In genomic region chr2:110768591-110768990, GRCh38 we compare ENCODE assay signal across 21 cellular contexts. TPM values are rescaled to one million over a fixed set of nuclear protein-coding genes. Genes with fewer than 3 reads are reported as not detected.
DNase-seq lines count a peak whose midpoint lies in the region; ATAC-seq, FAIRE-seq and TF ChIP-seq lines count a peak whose summit lies in the region.
"Had no signal": no experiment of that assay in that cellular context is flagged by ENCODE, and none has a peak within 500 bp of the region (broad histone marks: within the 10 kb centered on the region; RNA-seq: fewer than 3 reads in every experiment).

No MANE protein-coding gene starts in this region.

- no peaks in the 10 kb centered on the region for H3K79me2 ChIP-seq in SK-N-SH (ENCODE audit: insufficient read depth)

- no peak for TF ChIP-seq EP300 in SK-N-SH (IDR thresholded peaks at IDR 0.05; ENCODE audit: borderline replicate concordance in 1 of 2, low read depth in 1 of 2, low read length in 1 of 2)

- H2BK120ac ChIP-seq in neuronal stem cell (ENCODE audit: low read depth, low read length) = no peak overlapping the region

- no peak overlapping the region for H3K9ac ChIP-seq in neuronal stem cell (ENCODE audit: low read depth, low read length, poor library complexity)
- no peak overlapping the region for H3K9ac ChIP-seq in SK-N-SH
- H3K9ac ChIP-seq: GM23248 had no signal

- H3K36me3 ChIP-seq in neuronal stem cell (replicated peaks in 1 of 2; ENCODE audit: control insufficient read depth in 2 of 2, insufficient read depth in 2 of 2, low read length in 2 of 2) = no peaks in the 10 kb centered on the region
- no peaks in the 10 kb centered on the region for H3K36me3 ChIP-seq in SK-N-SH (replicated peaks in 1 of 2; ENCODE audit: control insufficient read depth in 1 of 2, insufficient read depth in 2 of 2, low read length in 1 of 2)
- H3K36me3 ChIP-seq: adrenal gland, transverse colon had no signal

- H3K27me3 ChIP-seq in neuronal stem cell (ENCODE audit: control insufficient read depth in 3 of 3, insufficient read depth in 3 of 3, low read depth in 1 of 3, low read length in 3 of 3) (peaks cover 0 to 6% (median 0%) of the 10 kb centered on the region in 3 experiments), SK-N-SH (ENCODE audit: insufficient read depth) (peaks cover 16% of the 10 kb centered on the region)
- H3K27me3 ChIP-seq: adrenal gland, transverse colon had no signal

- no peak for ATAC-seq in GM19351 (IDR thresholded peaks at IDR 0.05; ENCODE audit: unreplicated experiment)
- ATAC-seq: naive thymus-derived CD4-positive, alpha-beta T cell; stimulated activated naive CD8-positive, alpha-beta T cell treated with anti-CD3 and anti-CD28 coated beads, Interleukin-15, Interleukin-2, amounts not matched to agents 100 U/mL and 50 U/mL, for 24 hours had no signal

- H3K79me1 ChIP-seq in neuronal stem cell (ENCODE audit: low read depth, low read length) = no peaks in the 10 kb centered on the region

- no peaks in the 10 kb centered on the region for H4K20me1 ChIP-seq in SK-N-SH (ENCODE audit: insufficient read depth)

- H3K4me1 ChIP-seq in neuronal stem cell (ENCODE audit: control insufficient read depth in 2 of 2, insufficient read depth in 1 of 2, low read depth in 1 of 2, low read length in 2 of 2) (peaks cover 7 to 26% of the 10 kb centered on the region in 2 donors), SK-N-SH (ENCODE audit: control insufficient read depth in 1 of 2, insufficient read depth in 2 of 2, low read depth in 1 of 2, low read length in 1 of 2) (peaks cover 0 to 32% of the 10 kb centered on the region in 2 experiments; a peak in 3 of 4 replicates)

- TF ChIP-seq POLR2A in GM12892 (IDR thresholded peaks at IDR 0.05; ENCODE audit: low read depth, low read length) = no peak

- no peaks in the 10 kb centered on the region for H3K9me2 ChIP-seq in SK-N-SH

- no peak for TF ChIP-seq RAD21 in SK-N-SH (IDR thresholded peaks at IDR 0.05; ENCODE audit: low read length)

- POLR2A ChIA-PET in SK-N-SH (lab: Yijun Ruan, JAX) = no interaction called here

- no peak overlapping the region for H3K23ac ChIP-seq in neuronal stem cell (ENCODE audit: low read depth, low read length, poor library complexity)

- H3K4me3 ChIP-seq in neuronal stem cell (ENCODE audit: low read length in 2 of 2) (no peak overlapping the region), SK-N-SH (ENCODE audit: low read depth in 2 of 2, low read length in 1 of 2) (no peak overlapping the region)
- H3K4me3 ChIP-seq: adrenal gland, GM23248, transverse colon had no signal

- H3F3A ChIP-seq in SK-N-SH (replicated peaks; ENCODE audit: insufficient read depth) = no peaks in the 10 kb centered on the region

- H3K27ac ChIP-seq in neuronal stem cell (replicated peaks; ENCODE audit: low read length) = no peak overlapping the region
- H3K27ac ChIP-seq in SK-N-SH (ENCODE audit: low read depth in 2 of 2, low read length in 1 of 2) = no peak overlapping the region
- H3K27ac ChIP-seq: adrenal gland, GM23248, transverse colon had no signal

- CTCF ChIA-PET in SK-N-SH (lab: Yijun Ruan, JAX) = interaction anchor here (0.9 to 9.1 kb wide), 2 partner anchors 13 to 44 kb away, joined by 3 to 59 read pairs; no protein-coding TSS in a partner anchor

- H3K9me3 ChIP-seq in neuronal stem cell (replicated peaks in 1 of 2; ENCODE audit: control insufficient read depth in 2 of 2, insufficient read depth in 1 of 2, low read depth in 1 of 2, low read length in 2 of 2) = peaks cover 0 to 3% of the 10 kb centered on the region in 2 donors
- no peaks in the 10 kb centered on the region for H3K9me3 ChIP-seq in SK-N-SH
- H3K9me3 ChIP-seq: adrenal gland, transverse colon had no signal

- H2AFZ ChIP-seq in neuronal stem cell (ENCODE audit: low read length) (peak overlapping the region; percentile 78), SK-N-SH (ENCODE audit: low read depth) (no peak overlapping the region)
- H2AFZ ChIP-seq: GM23248 had no signal

- H2BK5ac ChIP-seq in neuronal stem cell (ENCODE audit: low read length) = no peak overlapping the region

- H2BK12ac ChIP-seq in neuronal stem cell (ENCODE audit: low read length) = no peak overlapping the region

- no peak overlapping the region for H4K91ac ChIP-seq in neuronal stem cell (ENCODE audit: low read depth, low read length, poor library complexity)

- peak; percentile 2 for DNase-seq in NCI-H1436 (lab: John Stamatoyannopoulos, UW)
- DNase-seq in NCI-H1436 treated with DMSO at 0.1 percent for 48 hours (lab: John Stamatoyannopoulos, UW) = no peak
- peak; percentile 54 for DNase-seq in NCI-H2029 (lab: John Stamatoyannopoulos, UW)
- DNase-seq in SHP77 (lab: John Stamatoyannopoulos, UW) = peak; percentile 23 to 25
- DNase-seq in neuronal stem cell (ENCODE audit: low spot score) = no peak
- DNase-seq in GM12892 (ENCODE audit: insufficient read length) = no peak
- no peak for DNase-seq in SK-N-SH
- DNase-seq: 8988T; activated CD4-positive, alpha-beta T cell treated with anti-CD3 and anti-CD28 coated beads for 48 hours; activated effector memory CD4-positive, alpha-beta T cell treated with anti-CD3 and anti-CD28 coated beads, Interleukin-2, amount 50 U/mL, for 16 hours; adrenal gland; GM23248; mesenchymal stem cell; naive thymus-derived CD4-positive, alpha-beta T cell; NCI-H1694 treated with DMSO at 0.1 percent for 48 hours; posterior cingulate gyrus; stimulated activated naive CD8-positive, alpha-beta T cell treated with anti-CD3 and anti-CD28 coated beads, Interleukin-15, Interleukin-2, amounts not matched to agents 100 U/mL and 50 U/mL, for 24 hours; SW 1271; transverse colon had no signal

- no peak overlapping the region for H4K8ac ChIP-seq in neuronal stem cell (ENCODE audit: low read depth, low read length)

- no peak overlapping the region for H3K14ac ChIP-seq in neuronal stem cell (ENCODE audit: low read length)

- H3K4me2 ChIP-seq in neuronal stem cell (ENCODE audit: insufficient read depth, low read length, poor library complexity, severe bottlenecking) = no peak overlapping the region
- H3K4me2 ChIP-seq in SK-N-SH = no peak overlapping the region

- H3K4ac ChIP-seq in neuronal stem cell (ENCODE audit: low read length) = no peak overlapping the region

- WGBS in neuronal stem cell (ENCODE audit: extremely low coverage in 2 of 2, insufficient read length in 2 of 2, insufficient replicate concordance in 1 of 2), 2 donors = no CpG with 5 or more reads among the region's 10 CpGs
- WGBS in SK-N-SH (ENCODE audit: low lambda C conversion rate) = 72% methylated on average over 10 of the region's 10 CpGs

- no peak overlapping the region for H2AK5ac ChIP-seq in neuronal stem cell (ENCODE audit: low read depth, low read length)

- no peak for TF ChIP-seq CTCF in SK-N-SH (IDR thresholded peaks at IDR 0.05)

- FAIRE-seq in GM12892 (lab: Jason Lieb, UNC) = no peak
- FAIRE-seq: endothelial cell of umbilical vein had no signal

- no peak overlapping the region for H3K18ac ChIP-seq in neuronal stem cell (ENCODE audit: low read length)

- H2BK15ac ChIP-seq in neuronal stem cell (ENCODE audit: low read length) = no peak overlapping the region

TF ChIP-seq in SK-N-SH, 30 proteins besides CTCF, POLR2A, EP300 and RAD21 (continues in another document):
- TF ChIP-seq EZH2phosphoT487 (IDR thresholded peaks at IDR 0.05; ENCODE audit: borderline replicate concordance, low read depth) = no peak
- no peak for TF ChIP-seq PBX3 (IDR thresholded peaks at IDR 0.05)
- no peak for TF ChIP-seq GATA2 (CRISPR knock-in tag; IDR thresholded peaks at IDR 0.05)
- no peak for TF ChIP-seq MAX (IDR thresholded peaks at IDR 0.05; ENCODE audit: low read depth)
- no peak for TF ChIP-seq REST (IDR thresholded peaks at IDR 0.05; ENCODE audit: low read depth, low read length)
- TF ChIP-seq TEAD4 (IDR thresholded peaks at IDR 0.05; ENCODE audit: borderline replicate concordance, insufficient read depth) = no peak
- TF ChIP-seq RXRA (IDR thresholded peaks at IDR 0.05; ENCODE audit: borderline replicate concordance, low read depth) = no peak

RNA-seq across cellular contexts. Expression of gene ACOXL, which starts 36.2 kb away (rescaled TPM):
- polyA plus RNA-seq in neuronal stem cell (2013, experiment 1 of 2) = 1.6 TPM
- polyA plus RNA-seq in neuronal stem cell (2013, experiment 2 of 2) = 1.3 TPM
- 6.1 TPM for polyA plus RNA-seq in GM12892 (2012; ENCODE audit: missing spikeins)
- not detected in 2 replicates for polyA plus RNA-seq in SK-N-SH (2012; rRNA removed)
- polyA plus RNA-seq in SK-N-SH (2012; cell fraction: cytosol; rRNA removed) = not detected in 2 replicates
- polyA plus RNA-seq in SK-N-SH (2012; cell fraction: nucleus; rRNA removed) = not detected in 2 replicates
- polyA plus RNA-seq: endothelial cell of umbilical vein; GM23248; naive thymus-derived CD4-positive, alpha-beta T cell had no signal

Comparison
In these comparisons a context has a peak if more than half of its experiments do, and no peak if none do; other contexts are left out.
1. DNase-seq: peak in NCI-H1436 (single experiment), NCI-H2029 (single experiment) and SHP77 (2 of 2); none in NCI-H1436 treated with DMSO at 0.1 percent for 48 hours (single experiment), neuronal stem cell (single experiment), GM12892 (single experiment) and SK-N-SH (single experiment).